Comparison of ENCODE assay signal across 15 cellular contexts in genomic region chr6:33974030-33974429, GRCh38.
"Had no signal": no experiment of that assay in that cellular context is flagged by ENCODE, and none has a peak within 500 bp of the region (broad histone marks: within the 10 kb centered on the region; RNA-seq: fewer than 3 reads in every experiment).

No MANE protein-coding gene starts in this region.

- H2AFZ ChIP-seq: hepatocyte had no signal

- H3K4me3 Mint-ChIP-seq: naive thymus-derived CD4-positive, alpha-beta T cell; stimulated activated naive B cell treated with anti-CD40 and anti-IgM and Interleukin-4, amounts not matched to agents 10 μg/mL and 1 μg/mL and 100 μg/mL, for 72 hours had no signal

- H3K4me1 ChIP-seq: left lung, tibial artery, uterus had no signal

- ATAC-seq: left lung; naive thymus-derived CD4-positive, alpha-beta T cell; stimulated activated naive B cell treated with anti-CD40 and anti-IgM and Interleukin-4, amounts not matched to agents 10 μg/mL and 1 μg/mL and 100 μg/mL, for 72 hours had no signal

- H3K9me3 ChIP-seq: uterus had no signal

- H3K79me2 ChIP-seq: hepatocyte had no signal

- H3K27ac ChIP-seq: hepatocyte, left lung, tibial artery, uterus had no signal

- H3K4me1 Mint-ChIP-seq: stimulated activated naive B cell treated with anti-CD40 and anti-IgM and Interleukin-4, amounts not matched to agents 10 μg/mL and 1 μg/mL and 100 μg/mL, for 72 hours had no signal

- H3K36me3 ChIP-seq: left lung, tibial artery, uterus had no signal

- H3K9me3 Mint-ChIP-seq: stimulated activated naive B cell treated with anti-CD40 and anti-IgM and Interleukin-4, amounts not matched to agents 10 μg/mL and 1 μg/mL and 100 μg/mL, for 72 hours had no signal

- H3K27ac Mint-ChIP-seq: naive thymus-derived CD4-positive, alpha-beta T cell; stimulated activated naive B cell treated with anti-CD40 and anti-IgM and Interleukin-4, amounts not matched to agents 10 μg/mL and 1 μg/mL and 100 μg/mL, for 72 hours had no signal

- FAIRE-seq: astrocyte, bronchial epithelial cell, keratinocyte had no signal

- H3K36me3 Mint-ChIP-seq: stimulated activated naive B cell treated with anti-CD40 and anti-IgM and Interleukin-4, amounts not matched to agents 10 μg/mL and 1 μg/mL and 100 μg/mL, for 72 hours had no signal

- DNase-seq: activated CD4-positive, alpha-beta T cell treated with anti-CD3 and anti-CD28 coated beads, Interleukin-2, amount 50 U/mL, for 48 hours; activated naive CD4-positive, alpha-beta T cell treated with anti-CD3 and anti-CD28 coated beads, Interleukin-2, amount 50 U/mL, for 16 hours; erythroblast; left lung; mammary epithelial cell; naive thymus-derived CD4-positive, alpha-beta T cell; stimulated activated CD4-positive, alpha-beta T cell treated with anti-CD3 and anti-CD28 coated beads, Interleukin-2, amount 100 ng/mL, for 48 hours; stimulated activated naive B cell treated with anti-CD40 and anti-IgM and Interleukin-4, amounts not matched to agents 10 μg/mL and 1 μg/mL and 100 μg/mL, for 72 hours; T-helper 9 cell had no signal

- H3K4me3 ChIP-seq: hepatocyte, left lung, tibial artery, uterus had no signal

- H3K4me2 ChIP-seq: hepatocyte had no signal
